Comparison of ENCODE assay signal across 20 cellular contexts in genomic region chr6:90214461-90214860, GRCh38.
DNase-seq lines count a peak whose midpoint lies in the region; ATAC-seq, FAIRE-seq and TF ChIP-seq lines count a peak whose summit lies in the region.
"Had no signal": no experiment of that assay in that cellular context is flagged by ENCODE, and none has a peak within 500 bp of the region (broad histone marks: within the 10 kb centered on the region; RNA-seq: fewer than 3 reads in every experiment).

No MANE protein-coding gene starts in this region.

- peak overlapping the region; percentile 18 for H3K4me3 Mint-ChIP-seq in activated naive CD8-positive, alpha-beta T cell treated with anti-CD3 and anti-CD28 coated beads, Interleukin-2, amount 10 ng/mL, durations not matched to agents 7 days and 5 days
- no peak overlapping the region for H3K4me3 Mint-ChIP-seq in activated naive CD8-positive, alpha-beta T cell treated with anti-CD3 and anti-CD28 coated beads for 36 hours
- H3K4me3 Mint-ChIP-seq in stimulated activated naive B cell treated with anti-CD40 and anti-IgM and Interleukin-4, amounts not matched to agents 10 μg/mL and 1 μg/mL and 100 μg/mL, for 72 hours, result peak overlapping the region; percentile 17 to 69

- peaks cover 50% of the 10 kb centered on the region for H3K4me1 Mint-ChIP-seq in activated naive CD8-positive, alpha-beta T cell treated with anti-CD3 and anti-CD28 coated beads, Interleukin-2, amount 10 ng/mL, durations not matched to agents 7 days and 5 days
- peaks cover 54% of the 10 kb centered on the region for H3K4me1 Mint-ChIP-seq in activated naive CD8-positive, alpha-beta T cell treated with anti-CD3 and anti-CD28 coated beads for 36 hours
- H3K4me1 Mint-ChIP-seq in stimulated activated naive B cell treated with anti-CD40 and anti-IgM and Interleukin-4, amounts not matched to agents 10 μg/mL and 1 μg/mL and 100 μg/mL, for 72 hours, result peaks cover 45 to 50% of the 10 kb centered on the region in 2 donors

- POLR2A ChIA-PET in activated naive CD8-positive, alpha-beta T cell treated with anti-CD3 and anti-CD28 coated beads, Interleukin-2, amount 10 ng/mL, durations not matched to agents 7 days and 5 days (lab: Charles Lee), result interaction anchor here (0.7 to 5.4 kb wide), 9 partner anchors 10 to 134 kb away, joined by 3 to 34 read pairs (median 4); no protein-coding TSS in a partner anchor

- H3K27ac ChIP-seq in VCaP, result peak overlapping the region; percentile 93; the same call in 1 of the 2 replicates

- H3K9me3 Mint-ChIP-seq in activated naive CD8-positive, alpha-beta T cell treated with anti-CD3 and anti-CD28 coated beads, Interleukin-2, amount 10 ng/mL, durations not matched to agents 7 days and 5 days, result no peaks in the 10 kb centered on the region
- no peaks in the 10 kb centered on the region for H3K9me3 Mint-ChIP-seq in activated naive CD8-positive, alpha-beta T cell treated with anti-CD3 and anti-CD28 coated beads for 36 hours
- no peaks in the 10 kb centered on the region for H3K9me3 Mint-ChIP-seq in stimulated activated naive B cell treated with anti-CD40 and anti-IgM and Interleukin-4, amounts not matched to agents 10 μg/mL and 1 μg/mL and 100 μg/mL, for 72 hours

- peaks cover 15% of the 10 kb centered on the region for H3K36me3 Mint-ChIP-seq in activated naive CD8-positive, alpha-beta T cell treated with anti-CD3 and anti-CD28 coated beads, Interleukin-2, amount 10 ng/mL, durations not matched to agents 7 days and 5 days
- H3K36me3 Mint-ChIP-seq in activated naive CD8-positive, alpha-beta T cell treated with anti-CD3 and anti-CD28 coated beads for 36 hours, result peaks cover 52% of the 10 kb centered on the region
- H3K36me3 Mint-ChIP-seq in stimulated activated naive B cell treated with anti-CD40 and anti-IgM and Interleukin-4, amounts not matched to agents 10 μg/mL and 1 μg/mL and 100 μg/mL, for 72 hours, result peaks cover 3 to 26% of the 10 kb centered on the region in 2 donors
- H3K36me3 Mint-ChIP-seq: CD4-positive, CD25-positive, alpha-beta regulatory T cell had no signal

- no peak for DNase-seq in activated naive CD8-positive, alpha-beta T cell treated with anti-CD3 and anti-CD28 coated beads, Interleukin-2, amount 10 ng/mL, durations not matched to agents 7 days and 5 days
- DNase-seq in activated naive CD8-positive, alpha-beta T cell treated with anti-CD3 and anti-CD28 coated beads for 36 hours, result no peak
- DNase-seq in MV-4-11 (lab: John Stamatoyannopoulos, UW), result peak; percentile 67
- DNase-seq in stimulated activated naive B cell treated with anti-CD40 and anti-IgM and Interleukin-4, amounts not matched to agents 10 μg/mL and 1 μg/mL and 100 μg/mL, for 72 hours, result no peak
- DNase-seq in HTR-8/SVneo (ENCODE audit: insufficient read length, low spot score), result no peak
- no peak for DNase-seq in GM20000 (ENCODE audit: low spot score)
- DNase-seq: AML-193; CD4-positive, CD25-positive, alpha-beta regulatory T cell; DMS79; NCI-H146; NCI-H2107; NCI-H226; NCI-H526 treated with DMSO at 0.1 percent for 48 hours; SIG-M5 had no signal

- TF ChIP-seq CTCF in VCaP (conservative IDR thresholded peaks at IDR 0.05) (no peak), GM20000 (IDR thresholded peaks at IDR 0.05; ENCODE audit: extremely low read depth, missing control alignments) (no peak)

- H3K27ac Mint-ChIP-seq in activated naive CD8-positive, alpha-beta T cell treated with anti-CD3 and anti-CD28 coated beads, Interleukin-2, amount 10 ng/mL, durations not matched to agents 7 days and 5 days, result peak overlapping the region; percentile 11
- H3K27ac Mint-ChIP-seq in activated naive CD8-positive, alpha-beta T cell treated with anti-CD3 and anti-CD28 coated beads for 36 hours, result no peak overlapping the region
- H3K27ac Mint-ChIP-seq in stimulated activated naive B cell treated with anti-CD40 and anti-IgM and Interleukin-4, amounts not matched to agents 10 μg/mL and 1 μg/mL and 100 μg/mL, for 72 hours, result peak overlapping the region; percentile 89

- no peak for ATAC-seq in activated naive CD8-positive, alpha-beta T cell treated with anti-CD3 and anti-CD28 coated beads, Interleukin-2, amount 10 ng/mL, durations not matched to agents 7 days and 5 days (ENCODE audit: low read depth)
- ATAC-seq in stimulated activated naive B cell treated with anti-CD40 and anti-IgM and Interleukin-4, amounts not matched to agents 10 μg/mL and 1 μg/mL and 100 μg/mL, for 72 hours (replicated peaks), result peak; percentile 24 to 44
- ATAC-seq in GM18907 (IDR thresholded peaks at IDR 0.05; ENCODE audit: unreplicated experiment), result no peak
- ATAC-seq: HepG2 had no signal

- FAIRE-seq in HTR-8/SVneo (lab: Jason Lieb, UNC), result no peak
- FAIRE-seq: G401.6, GM12892, H54, HepG2 had no signal

- no peaks in the 10 kb centered on the region for H3K27me3 Mint-ChIP-seq in activated naive CD8-positive, alpha-beta T cell treated with anti-CD3 and anti-CD28 coated beads, Interleukin-2, amount 10 ng/mL, durations not matched to agents 7 days and 5 days
- no peaks in the 10 kb centered on the region for H3K27me3 Mint-ChIP-seq in activated naive CD8-positive, alpha-beta T cell treated with anti-CD3 and anti-CD28 coated beads for 36 hours
- no peaks in the 10 kb centered on the region for H3K27me3 Mint-ChIP-seq in stimulated activated naive B cell treated with anti-CD40 and anti-IgM and Interleukin-4, amounts not matched to agents 10 μg/mL and 1 μg/mL and 100 μg/mL, for 72 hours

Comparison
In these comparisons a context has a peak if more than half of its experiments do, and no peak if none do; other contexts are left out.
1. ATAC-seq: peak in stimulated activated naive B cell treated with anti-CD40 and anti-IgM and Interleukin-4, amounts not matched to agents 10 μg/mL and 1 μg/mL and 100 μg/mL, for 72 hours (2 of 2); none in activated naive CD8-positive, alpha-beta T cell treated with anti-CD3 and anti-CD28 coated beads, Interleukin-2, amount 10 ng/mL, durations not matched to agents 7 days and 5 days (single experiment) and GM18907 (single experiment).